In genomic region chr16:56262879-56263245, GRCh38 we compare ENCODE assay signal across 15 cellular contexts.
DNase-seq lines count a peak whose midpoint lies in the region; ATAC-seq, FAIRE-seq and TF ChIP-seq lines count a peak whose summit lies in the region.
"Had no signal": no experiment of that assay in that cellular context is flagged by ENCODE, and none has a peak within 500 bp of the region (broad histone marks: within the 10 kb centered on the region; RNA-seq: fewer than 3 reads in every experiment).

No MANE protein-coding gene starts in this region.

- H3K79me1 ChIP-seq in mesendoderm (ENCODE audit: low read length), result no peaks in the 10 kb centered on the region

- no peak overlapping the region for H2BK5ac ChIP-seq in mesendoderm (ENCODE audit: low read length)

- CTCF ChIA-PET in K562 (lab: Yijun Ruan, JAX; ENCODE audit: low intra/inter-chr PET ratio), result no interaction called here

- H3K27ac ChIP-seq in K562 (ENCODE audit: extremely low read depth, low read depth, low read length) (peak overlapping the region; percentile 57), muscle layer of duodenum (ENCODE audit: low read length) (peak overlapping the region; percentile 36), transverse colon (peak overlapping the region; percentile 46 to 89 (median 81)), mesendoderm (ENCODE audit: low read depth, low read length) (no peak overlapping the region)
- H3K27ac ChIP-seq: A549, body of pancreas, thoracic aorta had no signal

- intact Hi-C loops in K562 (cut with micrococcal nuclease), result loop anchor here (5.0 kb wide), 1 partner anchor 54 kb away; no protein-coding TSS in a partner anchor
- intact Hi-C loops in transverse colon (cut with DNase I; ENCODE audit: low total_unique reads), result no loop called here

- TF ChIP-seq POLR2A in K562 (conservative IDR thresholded peaks at IDR 0.05) (no peak), transverse colon (IDR thresholded peaks at IDR 0.05) (no peak)

- H3K27ac Mint-ChIP-seq in activated T-cell treated with anti-CD3 and anti-CD28 coated beads, Interleukin-2, amount 50 U/mL, for 24 hours, result peak overlapping the region; percentile 36

- H3K27me3 ChIP-seq in K562 (ENCODE audit: control insufficient read depth in 2 of 2, insufficient read depth in 2 of 2, low read length in 2 of 2), result no peaks in the 10 kb centered on the region
- H3K27me3 ChIP-seq in muscle layer of duodenum (ENCODE audit: low read depth, low read length), result no peaks in the 10 kb centered on the region
- H3K27me3 ChIP-seq in transverse colon, result no peaks in the 10 kb centered on the region
- H3K27me3 ChIP-seq in mesendoderm (ENCODE audit: insufficient read depth, low read length, poor library complexity), result no peaks in the 10 kb centered on the region
- H3K27me3 ChIP-seq: body of pancreas, MG63 had no signal

- BruUV-seq in K562 (replicated peaks; lab: Mats Ljungman, UMichigan), result no TSS peak

- H3K4me3 ChIP-seq in K562, result no peak overlapping the region
- H3K4me3 ChIP-seq in muscle layer of duodenum (ENCODE audit: low read depth in 1 of 2, low read length in 2 of 2), result no peak overlapping the region
- H3K4me3 ChIP-seq in transverse colon, result no peak overlapping the region
- H3K4me3 ChIP-seq in mesendoderm (ENCODE audit: low read length), result no peak overlapping the region
- H3K4me3 ChIP-seq: A549, body of pancreas, MG63, thoracic aorta had no signal

- H3K9ac ChIP-seq in K562 (ENCODE audit: insufficient read depth in 1 of 2, low read depth in 2 of 2, low read length in 2 of 2), result peak overlapping the region in 1 of 2 experiments; percentile 37; a peak in 2 of 4 replicates
- no peak overlapping the region for H3K9ac ChIP-seq in mesendoderm (ENCODE audit: low read length)

- H3K36me3 Mint-ChIP-seq in activated T-cell treated with anti-CD3 and anti-CD28 coated beads, Interleukin-2, amount 50 U/mL, for 24 hours (ENCODE audit: low read depth), result no peaks in the 10 kb centered on the region
- no peaks in the 10 kb centered on the region for H3K36me3 Mint-ChIP-seq in activated T-cell treated with anti-CD3 and anti-CD28 coated beads, Interleukin-2, amount 50 U/mL, for 4 hours (ENCODE audit: insufficient read depth)

- peak overlapping the region; percentile 81 for H2AFZ ChIP-seq in K562 (ENCODE audit: low read depth, low read length)

- H3K79me2 ChIP-seq in K562 (ENCODE audit: control insufficient read depth, insufficient read depth, low read length) (no peaks in the 10 kb centered on the region), mesendoderm (ENCODE audit: control insufficient read depth, insufficient read depth, low read length) (no peaks in the 10 kb centered on the region)

- H3K4me1 Mint-ChIP-seq in activated T-cell treated with anti-CD3 and anti-CD28 coated beads, Interleukin-2, amount 50 U/mL, for 24 hours (ENCODE audit: low read depth), result peaks cover 33% of the 10 kb centered on the region
- H3K4me1 Mint-ChIP-seq in activated T-cell treated with anti-CD3 and anti-CD28 coated beads, Interleukin-2, amount 50 U/mL, for 4 hours (ENCODE audit: low read depth), result peaks cover 41% of the 10 kb centered on the region

- peak overlapping the region; percentile 56 for H3K4me2 ChIP-seq in K562 (ENCODE audit: insufficient read depth, low read length)
- no peak overlapping the region for H3K4me2 ChIP-seq in mesendoderm (ENCODE audit: low read length)
- H3K4me2 ChIP-seq: A549 had no signal

- H3K9me3 Mint-ChIP-seq in activated T-cell treated with anti-CD3 and anti-CD28 coated beads, Interleukin-2, amount 50 U/mL, for 24 hours, result no peaks in the 10 kb centered on the region
- no peaks in the 10 kb centered on the region for H3K9me3 Mint-ChIP-seq in activated T-cell treated with anti-CD3 and anti-CD28 coated beads, Interleukin-2, amount 50 U/mL, for 4 hours

- H3K23ac ChIP-seq in mesendoderm (ENCODE audit: low read length), result no peak overlapping the region

- no peak for ATAC-seq in activated T-cell treated with anti-CD3 and anti-CD28 coated beads, Interleukin-2, amount 50 U/mL, for 4 hours
- peak; percentile 43 for ATAC-seq in K562
- ATAC-seq: A549, body of pancreas had no signal

- H4K20me1 ChIP-seq in K562 (replicated peaks; ENCODE audit: control insufficient read depth, insufficient read depth, low read length), result no peaks in the 10 kb centered on the region

- TF ChIP-seq CTCF in K562 (IDR thresholded peaks at IDR 0.05 in 2 of 3, conservative IDR thresholded peaks at IDR 0.05 in 1 of 3; ENCODE audit: insufficient read depth in 2 of 3, low read depth in 1 of 3, low read length in 3 of 3), result no peak
- no peak for TF ChIP-seq CTCF in transverse colon (IDR thresholded peaks at IDR 0.05)

- H3K4me3 Mint-ChIP-seq in activated T-cell treated with anti-CD3 and anti-CD28 coated beads, Interleukin-2, amount 50 U/mL, for 24 hours, result no peak overlapping the region
- H3K4me3 Mint-ChIP-seq in activated T-cell treated with anti-CD3 and anti-CD28 coated beads, Interleukin-2, amount 50 U/mL, for 4 hours, result no peak overlapping the region

- no peak for DNase-seq in activated T-cell treated with anti-CD3 and anti-CD28 coated beads, Interleukin-2, amount 50 U/mL, for 24 hours
- no peak for DNase-seq in activated T-cell treated with anti-CD3 and anti-CD28 coated beads, Interleukin-2, amount 50 U/mL, for 4 hours
- DNase-seq in K562 (ENCODE audit: extremely low read depth in 1 of 4, low spot score in 3 of 4), result peak; percentile 55 to 72 (median 57)
- DNase-seq in transverse colon, result no peak
- DNase-seq in NCI-H2107 (lab: John Stamatoyannopoulos, UW), result no peak
- no peak for DNase-seq in mesendoderm
- no peak for DNase-seq in GF-D8 (lab: John Stamatoyannopoulos, UW)
- DNase-seq: H7, MG63, NCI-H1930, NCI-H524 had no signal

- peak; percentile 58; the same call in 1 of the 2 replicates for TF ChIP-seq EP300 in K562 (IDR thresholded peaks at IDR 0.05; ENCODE audit: low read length)
- no peak for TF ChIP-seq EP300 in transverse colon (IDR thresholded peaks at IDR 0.05; ENCODE audit: low read depth)

- H3K9me1 ChIP-seq in K562 (ENCODE audit: control insufficient read depth, insufficient read depth, low read length), result no peaks in the 10 kb centered on the region

- peak; percentile 85 for FAIRE-seq in K562 (lab: Jason Lieb, UNC)
- FAIRE-seq: A549 had no signal

- POLR2A ChIA-PET in K562 (lab: Yijun Ruan, JAX), result interaction anchor here (0.6 to 4.0 kb wide), 2 partner anchors 11 to 259 kb away, joined by 3 to 38 read pairs; no protein-coding TSS in a partner anchor

- H2BK120ac ChIP-seq in mesendoderm (ENCODE audit: low read depth, low read length), result no peak overlapping the region

- H3K4ac ChIP-seq in mesendoderm (ENCODE audit: low read depth, low read length), result no peak overlapping the region

- WGBS in K562 (ENCODE audit: insufficient coverage, low coverage, missing lambda C conversion rate), result 4% methylated on average over 4 of the region's 4 CpGs
- WGBS in transverse colon (ENCODE audit: low coverage in 1 of 2), 2 donors, result 67% methylated on average over 4 of the region's 4 CpGs; no CpG with 5 or more reads in 1 of the 2 donors
- no CpG with 5 or more reads among the region's 4 CpGs for WGBS in mesendoderm (ENCODE audit: extremely low coverage, insufficient coverage, low lambda C conversion rate)

- H3K36me3 ChIP-seq in K562 (ENCODE audit: control insufficient read depth, insufficient read depth, low read length), result no peaks in the 10 kb centered on the region
- no peaks in the 10 kb centered on the region for H3K36me3 ChIP-seq in muscle layer of duodenum (ENCODE audit: control insufficient read depth in 1 of 2, insufficient read depth in 2 of 2, low read length in 2 of 2)
- no peaks in the 10 kb centered on the region for H3K36me3 ChIP-seq in transverse colon
- no peaks in the 10 kb centered on the region for H3K36me3 ChIP-seq in mesendoderm (ENCODE audit: control insufficient read depth, insufficient read depth, low read length)
- H3K36me3 ChIP-seq: MG63, thoracic aorta had no signal

- H3K9me3 ChIP-seq in K562 (replicated peaks; ENCODE audit: control insufficient read depth, insufficient read depth, low read depth, low read length) (no peaks in the 10 kb centered on the region), muscle layer of duodenum (ENCODE audit: control insufficient read depth in 1 of 2, low read length in 2 of 2) (no peaks in the 10 kb centered on the region), transverse colon (no peaks in the 10 kb centered on the region)
- H3K9me3 ChIP-seq: A549, body of pancreas, MG63, thoracic aorta had no signal

- no peak overlapping the region for H2AK5ac ChIP-seq in mesendoderm (ENCODE audit: low read length)

- H2BK15ac ChIP-seq in mesendoderm (replicated peaks; ENCODE audit: low read depth), result no peak overlapping the region

- TF ChIP-seq RAD21 in K562 (CRISPR knock-in tag; conservative IDR thresholded peaks at IDR 0.05 in 1 of 2, IDR thresholded peaks at IDR 0.05 in 1 of 2), result no peak

- no peak overlapping the region for H4K5ac ChIP-seq in mesendoderm (ENCODE audit: low read length)

- in situ Hi-C loops in K562 (cut with MboI), result no loop called here
- in situ Hi-C loops in transverse colon (cut with MboI; ENCODE audit: low pct_ligation_motif_present in 1 of 4, low pct_unique_long_range_greater_than_20kb in 1 of 4, low sequenced_read_pairs in 3 of 4), result no loop called here

- no peak overlapping the region for H3K18ac ChIP-seq in mesendoderm (ENCODE audit: low read length)

- no peaks in the 10 kb centered on the region for H3K27me3 Mint-ChIP-seq in activated T-cell treated with anti-CD3 and anti-CD28 coated beads, Interleukin-2, amount 50 U/mL, for 24 hours
- H3K27me3 Mint-ChIP-seq in activated T-cell treated with anti-CD3 and anti-CD28 coated beads, Interleukin-2, amount 50 U/mL, for 4 hours (ENCODE audit: low read depth), result no peaks in the 10 kb centered on the region

- H3K56ac ChIP-seq in mesendoderm (ENCODE audit: low read length), result no peak overlapping the region

- peaks cover 22 to 44% of the 10 kb centered on the region in 2 experiments for H3K4me1 ChIP-seq in K562 (replicated peaks in 1 of 2; ENCODE audit: control insufficient read depth in 2 of 2, insufficient read depth in 2 of 2, low read length in 2 of 2)
- H3K4me1 ChIP-seq in muscle layer of duodenum (ENCODE audit: control insufficient read depth in 1 of 2, insufficient read depth in 2 of 2, low read length in 2 of 2), result peaks cover 8 to 30% of the 10 kb centered on the region in 2 donors
- peaks cover 0 to 45% (median 11%) of the 10 kb centered on the region in 4 donors for H3K4me1 ChIP-seq in transverse colon
- no peaks in the 10 kb centered on the region for H3K4me1 ChIP-seq in mesendoderm (ENCODE audit: control insufficient read depth, low read depth, low read length)
- H3K4me1 ChIP-seq: A549, body of pancreas had no signal

- H4K8ac ChIP-seq in mesendoderm (ENCODE audit: low read depth, low read length), result no peak overlapping the region

TF ChIP-seq in K562, 482 proteins besides CTCF, POLR2A, EP300 and RAD21 (continues in another document):
- TF ChIP-seq MYBL2 (IDR thresholded peaks at IDR 0.05; ENCODE audit: low read depth), result no peak; the same call in 1 of the 2 replicates
- TF ChIP-seq MYBL2 (CRISPR knock-in tag; IDR thresholded peaks at IDR 0.05; ENCODE audit: borderline replicate concordance), result no peak
- no peak for TF ChIP-seq MCM2 (IDR thresholded peaks at IDR 0.05; ENCODE audit: low read depth)

Comparison
In these comparisons a context has a peak if more than half of its experiments do, and no peak if none do; other contexts are left out.
1. DNase-seq: peak in K562 (4 of 4); none in activated T-cell treated with anti-CD3 and anti-CD28 coated beads, Interleukin-2, amount 50 U/mL, for 24 hours (single experiment), activated T-cell treated with anti-CD3 and anti-CD28 coated beads, Interleukin-2, amount 50 U/mL, for 4 hours (single experiment), transverse colon (single experiment), NCI-H2107 (single experiment), mesendoderm (single experiment) and GF-D8 (single experiment).